Comparison of ENCODE assay signal across 8 cellular contexts in the genomic region with DNA sequence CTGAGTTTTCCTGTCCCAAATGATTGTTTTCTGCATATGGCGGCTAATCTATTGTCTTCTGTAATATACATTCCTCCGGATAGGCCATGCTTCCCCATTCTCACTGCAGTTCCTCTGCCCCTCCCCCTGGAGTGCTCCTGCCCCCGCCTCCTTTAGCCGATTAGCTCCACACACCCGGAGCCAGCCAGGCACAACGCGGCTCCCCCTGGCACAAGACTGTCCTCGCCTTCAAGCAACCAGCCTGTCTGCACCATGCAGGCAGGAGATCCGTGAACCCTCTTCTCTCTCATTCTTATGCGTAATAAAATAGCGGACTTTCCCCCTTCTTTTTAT. TPM values are rescaled to one million over a fixed set of nuclear protein-coding genes. Genes with fewer than 3 reads are reported as not detected.
DNase-seq lines count a peak whose midpoint lies in the region; ATAC-seq and TF ChIP-seq lines count a peak whose summit lies in the region.

No MANE protein-coding gene starts in this region.

- ATAC-seq in heart right ventricle = peak in 6 of 8 donors; percentile 41 to 57 (median 50)
- no peak for ATAC-seq in HG02870 (IDR thresholded peaks at IDR 0.05; ENCODE audit: unreplicated experiment)

- peaks cover 0 to 59% (median 22%) of the 10 kb centered on the region in 7 donors for H3K27me3 ChIP-seq in heart right ventricle

- peak overlapping the region in 6 of 10 donors; percentile 53 to 60 (median 58) for H3K4me3 ChIP-seq in heart right ventricle

- intact Hi-C loops in heart right ventricle (cut with DNase I) = no loop called here

- H3K27ac ChIP-seq in RWPE1 (peak overlapping the region; percentile 86), heart right ventricle (peak overlapping the region in 1 of 10 donors; percentile 44)

- peaks cover 0 to 30% (median 22%) of the 10 kb centered on the region in 9 donors for H3K4me1 ChIP-seq in heart right ventricle

- H3K36me3 ChIP-seq in heart right ventricle = no peaks in the 10 kb centered on the region

- POLR2A ChIA-PET in HEK293T (lab: Yijun Ruan, JAX) (interaction anchor here (0.6 to 1.6 kb wide), 4 partner anchors 8 to 42 kb away, joined by 3 read pairs; no protein-coding TSS in a partner anchor), RWPE1 (lab: Yijun Ruan, JAX; ENCODE audit: low non-redundant PET) (no interaction called here)

- 21 to 25% methylated on average over 11 of the region's 11 CpGs for WGBS in heart right ventricle, 2 donors

- H3K9me3 ChIP-seq in heart right ventricle = no peaks in the 10 kb centered on the region

- CTCF ChIA-PET in HEK293T (lab: Yijun Ruan, JAX) = interaction anchor here (0.6 to 1.5 kb wide), 3 partner anchors 11 to 49 kb away, joined by 3 to 8 read pairs (median 3); no protein-coding TSS in a partner anchor
- CTCF ChIA-PET in RWPE1 (lab: Yijun Ruan, JAX) = interaction anchor here (0.8 to 1.0 kb wide), 3 partner anchors 9 to 51 kb away, joined by 3 read pairs; no protein-coding TSS in a partner anchor

- TF ChIP-seq CTCF in RWPE1 (conservative IDR thresholded peaks at IDR 0.05; ENCODE audit: low read depth) (no peak), heart right ventricle (IDR thresholded peaks at IDR 0.05) (no peak)

- peak in 11 of 14 donors; percentile 25 to 65 (median 48) for DNase-seq in C1 segment of cervical spinal cord (lab: John Stamatoyannopoulos, UW)
- DNase-seq in HEK293T (ENCODE audit: extremely low spot score) = peak; percentile 60
- no peak for DNase-seq in RWPE1 (ENCODE audit: low spot score)
- DNase-seq in heart right ventricle = peak in 1 of 2 donors; percentile 31
- peak; percentile 78 for DNase-seq in retina
- no peak for DNase-seq in LoVo (ENCODE audit: low spot score)
- no peak for DNase-seq in NCI-H226

TF ChIP-seq in HEK293T, 16 proteins besides CTCF, POLR2A, EP300 and RAD21:
- TF ChIP-seq L3MBTL2 (conservative IDR thresholded peaks at IDR 0.05) (peak; percentile 43; the same call in 1 of the 2 replicates), TARDBP (IDR thresholded peaks at IDR 0.05) (no peak)

RNA-seq across cellular contexts. Expression of a gene that starts 18.0 kb away (rescaled TPM):
- total RNA-seq in heart right ventricle = 1 to 10 TPM; 1.5 to 5.4 (median 2.8) TPM
- polyA plus RNA-seq in heart right ventricle = 1 to 10 TPM; 2.1 to 2.3 TPM

Comparison
In these comparisons a context has a peak if more than half of its experiments do, and no peak if none do; other contexts are left out.
1. DNase-seq: peak in C1 segment of cervical spinal cord (11 of 14), HEK293T (single experiment) and retina (single experiment); none in RWPE1 (single experiment), LoVo (single experiment) and NCI-H226 (single experiment).